27 cellular contexts compared by ENCODE assay signal in the genomic region with DNA sequence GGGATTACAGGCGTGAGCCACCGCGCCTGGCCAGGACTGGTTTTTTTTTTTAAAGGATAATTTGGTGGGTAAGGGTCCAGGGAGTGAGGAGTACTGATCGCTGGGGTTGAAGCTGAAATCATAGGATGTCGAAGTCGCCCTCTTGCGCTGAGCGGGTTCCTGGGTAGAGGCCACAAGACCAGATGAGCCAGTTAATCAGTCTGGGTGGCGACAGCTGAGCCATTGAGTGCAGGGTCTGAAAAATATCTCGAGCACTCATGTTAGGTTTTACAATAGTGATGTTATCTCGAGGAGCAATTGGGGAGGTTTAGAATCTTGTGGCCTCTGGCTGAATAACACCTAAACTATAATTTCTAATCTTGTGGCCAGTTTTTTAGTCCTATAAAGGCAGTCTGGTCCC. TPM values are rescaled to one million over a fixed set of nuclear protein-coding genes. Genes with fewer than 3 reads are reported as not detected.
"Had no signal": no experiment of that assay in that cellular context is flagged by ENCODE, and none has a peak within 500 bp of the region (broad histone marks: within the 10 kb centered on the region; RNA-seq: fewer than 3 reads in every experiment).

No MANE protein-coding gene starts in this region.

- H3K27me3 ChIP-seq: esophagus muscularis mucosa, foreskin keratinocyte, heart left ventricle, ovary, right atrium auricular region, sigmoid colon, testis, tibial nerve had no signal

- DNase-seq: effector memory CD8-positive, alpha-beta T cell; foreskin keratinocyte; heart left ventricle; hippocampal formation; kidney glomerular epithelial cell; mesendoderm; naive thymus-derived CD8-positive, alpha-beta T cell; nucleus accumbens; ovary; sigmoid colon; stimulated activated CD4-positive, alpha-beta T cell treated with anti-CD3 and anti-CD28 coated beads, Interleukin-2, amount 100 ng/mL, for 24 hours; stimulated activated CD4-positive, alpha-beta T cell treated with anti-CD3 and anti-CD28 coated beads, Interleukin-4, amount 100 ng/mL, for 4 hours; stimulated activated naive B cell treated with anti-CD40 and anti-IgM and Interleukin-4, amounts not matched to agents 10 μg/mL and 1 μg/mL and 100 μg/mL, for 72 hours; stimulated activated naive CD8-positive, alpha-beta T cell treated with anti-CD3 and anti-CD28 coated beads, Interleukin-15, amount 100 ng/mL, for 72 hours; testis had no signal

- H3K36me3 ChIP-seq: esophagus muscularis mucosa, heart left ventricle, ovary, right atrium auricular region, sigmoid colon, tibial nerve had no signal

- H3K4me1 ChIP-seq: esophagus muscularis mucosa, right atrium auricular region, sigmoid colon, testis, tibial nerve had no signal

- H3K27ac ChIP-seq: epithelial cell of prostate, esophagus muscularis mucosa, foreskin keratinocyte, heart left ventricle, ovary, right atrium auricular region, sigmoid colon, skin epidermis, testis, tibial nerve had no signal

- H3K9me3 ChIP-seq: esophagus muscularis mucosa, heart left ventricle, ovary, right atrium auricular region, sigmoid colon, testis, tibial nerve had no signal

- ATAC-seq: effector memory CD8-positive, alpha-beta T cell; foreskin keratinocyte; heart left ventricle; naive thymus-derived CD8-positive, alpha-beta T cell; stimulated activated naive B cell treated with anti-CD40 and anti-IgM and Interleukin-4, amounts not matched to agents 10 μg/mL and 1 μg/mL and 100 μg/mL, for 72 hours; stimulated activated naive CD8-positive, alpha-beta T cell treated with anti-CD3 and anti-CD28 coated beads, Interleukin-15, amount 100 ng/mL, for 72 hours had no signal

- H3K4me3 ChIP-seq: esophagus muscularis mucosa, heart left ventricle, ovary, right atrium auricular region, sigmoid colon, skin epidermis, testis, tibial nerve had no signal

RNA-seq across cellular contexts. Expression of a gene that starts 7.8 kb away (rescaled TPM):
- total RNA-seq: foreskin keratinocyte; glomerular endothelial cell; heart left ventricle; liver; lung microvascular endothelial cell; naive thymus-derived CD8-positive, alpha-beta T cell; neural crest cell; ovary; posterior vena cava; sigmoid colon; subcutaneous adipose tissue; ureter had no signal
- polyA plus RNA-seq: foreskin keratinocyte; naive thymus-derived CD8-positive, alpha-beta T cell; ovary; sigmoid colon had no signal
